Comparison of ENCODE assay signal across 24 cellular contexts in the genomic region with DNA sequence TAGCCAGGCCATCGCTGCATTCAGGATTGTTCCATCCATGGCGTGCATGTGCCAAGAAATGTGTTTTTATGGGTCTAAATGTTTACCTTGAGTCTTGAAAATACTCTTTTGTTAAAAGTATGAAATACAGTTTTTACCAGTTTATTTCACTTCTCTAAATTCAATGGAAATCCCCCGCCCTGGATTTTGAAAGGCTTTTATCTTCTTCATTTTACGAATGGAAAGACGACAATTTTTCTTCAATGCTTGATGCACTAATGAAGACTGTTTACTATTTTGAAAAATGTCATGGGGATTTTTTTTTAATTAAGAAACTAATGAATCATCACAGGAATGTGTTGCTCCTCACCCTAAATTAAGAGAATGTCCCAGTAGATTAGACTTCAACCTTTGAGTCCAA.
"Had no signal": no experiment of that assay in that cellular context is flagged by ENCODE, and none has a peak within 500 bp of the region (broad histone marks: within the 10 kb centered on the region; RNA-seq: fewer than 3 reads in every experiment).

No MANE protein-coding gene starts in this region.

- H3K36me3 ChIP-seq: colonic mucosa, left ventricle myocardium inferior, neutrophil, right atrium auricular region, sigmoid colon, suprapubic skin, thyroid gland had no signal

- H3K9me3 Mint-ChIP-seq: endodermal cell; naive thymus-derived CD4-positive, alpha-beta T cell; nephron progenitor cell; type B pancreatic cell had no signal

- H3K4me2 ChIP-seq: hepatocyte had no signal

- H3K4me3 ChIP-seq: colonic mucosa, hepatocyte, left ventricle myocardium inferior, lung, right atrium auricular region, sigmoid colon, skin epidermis, suprapubic skin, thyroid gland had no signal

- H3K4me1 ChIP-seq: colonic mucosa, left ventricle myocardium inferior, right atrium auricular region, sigmoid colon, suprapubic skin, thyroid gland had no signal

- H3K27ac ChIP-seq: colonic mucosa, foreskin keratinocyte, hepatocyte, left ventricle myocardium inferior, neutrophil, right atrium auricular region, sigmoid colon, suprapubic skin, thyroid gland had no signal

- H3K4me3 Mint-ChIP-seq: endodermal cell; naive thymus-derived CD4-positive, alpha-beta T cell; nephron progenitor cell; type B pancreatic cell had no signal

- ATAC-seq: foreskin keratinocyte; left cardiac atrium; naive thymus-derived CD4-positive, alpha-beta T cell; stimulated activated naive CD8-positive, alpha-beta T cell treated with anti-CD3 and anti-CD28 coated beads, Interleukin-15, Interleukin-2, amounts not matched to agents 100 U/mL and 50 U/mL, for 24 hours had no signal

- H3K79me2 ChIP-seq: hepatocyte had no signal

- FAIRE-seq: endothelial cell of umbilical vein, kidney, urothelium cell line had no signal

- H3K36me3 Mint-ChIP-seq: naive thymus-derived CD4-positive, alpha-beta T cell; type B pancreatic cell had no signal

- H3K27me3 ChIP-seq: colonic mucosa, foreskin keratinocyte, hepatocyte, neutrophil, right atrium auricular region, sigmoid colon, suprapubic skin, thyroid gland had no signal

- H2AFZ ChIP-seq: hepatocyte had no signal

- H3K27ac Mint-ChIP-seq: endodermal cell; naive thymus-derived CD4-positive, alpha-beta T cell; nephron progenitor cell; type B pancreatic cell had no signal

- H3K27me3 Mint-ChIP-seq: type B pancreatic cell had no signal

- DNase-seq: colonic mucosa; effector CD4-positive, alpha-beta T cell; endodermal cell; erythroblast; foreskin keratinocyte; head of caudate nucleus; kidney; left cardiac atrium; left ventricle myocardium inferior; mesendoderm; naive thymus-derived CD4-positive, alpha-beta T cell; nephron progenitor cell; sigmoid colon; stimulated activated naive CD8-positive, alpha-beta T cell treated with anti-CD3 and anti-CD28 coated beads, Interleukin-15, Interleukin-2, amounts not matched to agents 100 U/mL and 50 U/mL, for 24 hours; thyroid gland had no signal

- H3K9me3 ChIP-seq: colonic mucosa, left ventricle myocardium inferior, neutrophil, right atrium auricular region, sigmoid colon, suprapubic skin, thyroid gland had no signal
